ENCODE assay signal across 8 cellular contexts in genomic region chr18:50281295-50281971, GRCh38. TPM values are rescaled to one million over a fixed set of nuclear protein-coding genes. Genes with fewer than 3 reads are reported as not detected.
A peak's percentile ranks its signal among the peaks of the same experiment; 100 is the strongest.
DNase-seq lines count a peak whose midpoint lies in the region; ATAC-seq, FAIRE-seq and TF ChIP-seq lines count a peak whose summit lies in the region.

MBD1 (minus strand) TSS chr18:50281523; CDS start chr18:50279992, 1,531 bp downstream.

- peak within 1 kb of the TSS; percentile 87 for H3K27ac ChIP-seq in astrocyte (ENCODE audit: low read depth, low read length)
- peak within 1 kb of the TSS; percentile 82 for H3K27ac ChIP-seq in right cardiac atrium (ENCODE audit: low read length)
- peak within 1 kb of the TSS; percentile 89 for H3K27ac ChIP-seq in vagina

- peak; percentile 96 for FAIRE-seq in astrocyte (lab: Jason Lieb, UNC)

- H3K9ac ChIP-seq in astrocyte (ENCODE audit: low read length): peak within 1 kb of the TSS; percentile 98

- TF ChIP-seq CTCF in astrocyte (IDR thresholded peaks at IDR 0.05; ENCODE audit: insufficient read depth, low read depth, low read length): no peak
- TF ChIP-seq CTCF in vagina (IDR thresholded peaks at IDR 0.05): peak in 1 of 3 experiments; percentile 15

- peak; percentile 88 for ATAC-seq in GM18505 (IDR thresholded peaks at IDR 0.05; ENCODE audit: unreplicated experiment)
- ATAC-seq in HG02973 (IDR thresholded peaks at IDR 0.05; ENCODE audit: unreplicated experiment): peak; percentile 86
- peak; percentile 96 for ATAC-seq in right cardiac atrium

- H3K79me2 ChIP-seq in astrocyte (ENCODE audit: insufficient read depth, low read length): peaks cover 59% of the 10 kb centered on the region

- H3K4me3 Mint-ChIP-seq in astrocyte (ENCODE audit: unreplicated experiment): peak within 1 kb of the TSS; percentile 96

- H3K4me1 ChIP-seq in astrocyte (ENCODE audit: insufficient read depth, low read length) (peaks cover 37% of the 10 kb centered on the region), right cardiac atrium (ENCODE audit: control insufficient read depth, insufficient read depth, low read length) (peaks cover 6% of the 10 kb centered on the region), vagina (peaks cover 33% of the 10 kb centered on the region)

- peak within 1 kb of the TSS; percentile 85 for H3K27ac Mint-ChIP-seq in astrocyte (ENCODE audit: unreplicated experiment)

- H3K4me3 ChIP-seq in astrocyte (ENCODE audit: insufficient read depth, low read depth, low read length) (peak within 1 kb of the TSS; percentile 96), right cardiac atrium (ENCODE audit: low read length) (peak within 1 kb of the TSS; percentile 75), vagina (peak within 1 kb of the TSS; percentile 77 to 80)

- under 1% methylated on average over 63 of the region's 63 CpGs for WGBS in right cardiac atrium

- DNase-seq in NCI-H2029 (lab: John Stamatoyannopoulos, UW): peak; percentile 93
- DNase-seq in T-helper 22 cell (ENCODE audit: low read depth): peak; percentile 97
- peak; percentile 97 for DNase-seq in astrocyte (ENCODE audit: low read depth)
- DNase-seq in right cardiac atrium: peak; percentile 98 to 99 (median 99)
- peak; percentile 99 for DNase-seq in putamen (ENCODE audit: low spot score)
- peak in 1 of 2 donors; percentile 98 for DNase-seq in vagina (ENCODE audit: extremely low spot score in 2 of 2)

- no peaks in the 10 kb centered on the region for H3K9me3 Mint-ChIP-seq in astrocyte (ENCODE audit: unreplicated experiment)

- TF ChIP-seq POLR2A in GM18505 (IDR thresholded peaks at IDR 0.05; ENCODE audit: borderline replicate concordance, extremely low read depth, insufficient read depth, insufficient read length) (peak; percentile 93), vagina (IDR thresholded peaks at IDR 0.05) (peak in 1 of 2 donors; percentile 69)

- H3K9me3 ChIP-seq in astrocyte (ENCODE audit: insufficient read depth, low read depth, low read length): no peaks in the 10 kb centered on the region
- no peaks in the 10 kb centered on the region for H3K9me3 ChIP-seq in right cardiac atrium (ENCODE audit: control insufficient read depth, low read length)
- no peaks in the 10 kb centered on the region for H3K9me3 ChIP-seq in vagina

- no peaks in the 10 kb centered on the region for H3K27me3 Mint-ChIP-seq in astrocyte (ENCODE audit: low read depth, unreplicated experiment)

- peaks cover 20% of the 10 kb centered on the region for H3K36me3 Mint-ChIP-seq in astrocyte (ENCODE audit: low read depth, unreplicated experiment)

- H3K27me3 ChIP-seq in astrocyte (ENCODE audit: insufficient read depth, low read length): no peaks in the 10 kb centered on the region
- H3K27me3 ChIP-seq in right cardiac atrium (ENCODE audit: control insufficient read depth, insufficient read depth): no peaks in the 10 kb centered on the region
- no peaks in the 10 kb centered on the region for H3K27me3 ChIP-seq in vagina

- intact Hi-C loops in right cardiac atrium (cut with DNase I) (no loop called here), vagina (cut with DNase I) (no loop called here)

- H4K20me1 ChIP-seq in astrocyte (ENCODE audit: insufficient read depth, low read length): peaks cover 28% of the 10 kb centered on the region

- H3K36me3 ChIP-seq in astrocyte (ENCODE audit: insufficient read depth, low read length) (peaks cover 16% of the 10 kb centered on the region), vagina (peaks cover 0 to 40% of the 10 kb centered on the region in 2 donors)

- peak within 1 kb of the TSS; percentile 100 for H3K4me2 ChIP-seq in astrocyte (ENCODE audit: low read length)

- H2AFZ ChIP-seq in astrocyte (ENCODE audit: low read depth, low read length): peak within 1 kb of the TSS; percentile 81

- H3K4me1 Mint-ChIP-seq in astrocyte (ENCODE audit: low read depth, unreplicated experiment): peaks cover 16% of the 10 kb centered on the region

RNA-seq across cellular contexts. Expression of gene MBD1, which starts in this region (rescaled TPM):
- 62.8 and 74.4 TPM in 2 replicates for total RNA-seq in astrocyte
- 10 to 100 TPM; 44.7 to 59.7 (median 55.9) TPM for total RNA-seq in right cardiac atrium
- polyA plus RNA-seq in right cardiac atrium: 30.3 TPM
- total RNA-seq in vagina: 85.7 TPM
